Comparison of ENCODE assay signal across 28 cellular contexts in the genomic region with DNA sequence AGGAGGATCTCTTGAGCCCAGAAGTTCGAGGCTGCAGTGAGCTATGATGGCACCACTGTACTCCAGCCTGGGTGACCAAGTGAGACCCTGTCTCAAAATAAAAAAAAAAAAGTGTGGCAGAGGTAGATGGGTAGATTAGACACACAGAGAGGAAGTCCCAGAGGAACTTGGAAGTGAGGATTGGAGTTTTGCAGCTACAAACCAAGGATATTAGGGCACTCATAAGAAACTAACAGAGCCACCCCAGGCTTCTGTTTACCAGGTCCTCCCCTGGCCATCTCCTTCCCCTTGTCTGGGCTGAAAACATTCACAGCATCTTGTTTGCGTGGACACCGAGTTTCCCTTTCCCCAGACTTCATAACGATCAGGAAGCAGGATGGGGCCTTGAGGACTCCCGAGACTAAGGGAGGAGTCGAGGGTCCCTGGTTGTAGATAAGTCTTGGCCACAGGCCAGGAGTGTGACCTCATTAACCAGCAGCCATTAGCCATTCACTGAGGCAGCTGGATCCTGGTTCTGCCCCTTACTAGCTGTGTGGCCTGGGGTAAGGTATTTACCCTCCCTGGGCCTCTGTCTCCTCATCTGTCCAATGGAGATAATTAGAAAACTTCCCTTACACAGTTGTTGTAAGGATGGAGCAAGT. TPM values are rescaled to one million over a fixed set of nuclear protein-coding genes. Genes with fewer than 3 reads are reported as not detected.
DNase-seq lines count a peak whose midpoint lies in the region; ATAC-seq, FAIRE-seq and TF ChIP-seq lines count a peak whose summit lies in the region.
"Had no signal": no experiment of that assay in that cellular context is flagged by ENCODE, and none has a peak within 500 bp of the region (broad histone marks: within the 10 kb centered on the region; RNA-seq: fewer than 3 reads in every experiment).

No MANE protein-coding gene starts in this region.

- peaks cover 19% of the 10 kb centered on the region for H3K4me1 ChIP-seq in astrocyte (ENCODE audit: insufficient read depth, low read length)
- H3K4me1 ChIP-seq: uterus had no signal

- ATAC-seq in natural killer cell treated with Interleukin-12 subunit alpha and Interleukin-12 subunit beta and Interleukin-15 and Interleukin-18, amount 100 ng/mL, for 72 hours: no peak
- no peak for ATAC-seq in natural killer cell
- ATAC-seq: activated T-cell treated with anti-CD3 and anti-CD28 coated beads, Interleukin-2, amount 50 U/mL, for 72 hours; esophagus mucosa; left ventricle myocardium superior; mucosa of descending colon had no signal

- peaks cover 15 to 23% of the 10 kb centered on the region in 2 donors for H3K4me1 Mint-ChIP-seq in natural killer cell treated with Interleukin-12 subunit alpha and Interleukin-12 subunit beta and Interleukin-15 and Interleukin-18, amount 100 ng/mL, for 72 hours (ENCODE audit: low read depth in 2 of 2)
- H3K4me1 Mint-ChIP-seq in natural killer cell: peaks cover 22 to 28% of the 10 kb centered on the region in 2 donors
- peaks cover 20% of the 10 kb centered on the region for H3K4me1 Mint-ChIP-seq in astrocyte (ENCODE audit: low read depth, unreplicated experiment)

- no peak for FAIRE-seq in astrocyte (lab: Jason Lieb, UNC)
- FAIRE-seq: frontal cortex, GM19239, islet of Langerhans had no signal

- TF ChIP-seq CTCF in natural killer cell (IDR thresholded peaks at IDR 0.05) (no peak), NB4 (IDR thresholded peaks at IDR 0.05; ENCODE audit: low read depth, low read length) (no peak), astrocyte (IDR thresholded peaks at IDR 0.05; ENCODE audit: insufficient read depth, low read depth, low read length) (no peak)

- no peaks in the 10 kb centered on the region for H3K79me2 ChIP-seq in astrocyte (ENCODE audit: insufficient read depth, low read length)

- no peaks in the 10 kb centered on the region for H3K9me3 Mint-ChIP-seq in natural killer cell treated with Interleukin-12 subunit alpha and Interleukin-12 subunit beta and Interleukin-15 and Interleukin-18, amount 100 ng/mL, for 72 hours
- H3K9me3 Mint-ChIP-seq in natural killer cell (peaks cover 0 to 4% of the 10 kb centered on the region in 2 donors), astrocyte (ENCODE audit: unreplicated experiment) (peaks cover 9% of the 10 kb centered on the region)

- no peak overlapping the region for H2AFZ ChIP-seq in astrocyte (ENCODE audit: low read depth, low read length)
- H2AFZ ChIP-seq: GM23248 had no signal

- H3K27ac Mint-ChIP-seq in natural killer cell treated with Interleukin-12 subunit alpha and Interleukin-12 subunit beta and Interleukin-15 and Interleukin-18, amount 100 ng/mL, for 72 hours: no peak overlapping the region
- H3K27ac Mint-ChIP-seq in natural killer cell: no peak overlapping the region
- peak overlapping the region; percentile 18 for H3K27ac Mint-ChIP-seq in astrocyte (ENCODE audit: unreplicated experiment)

- H3K36me3 Mint-ChIP-seq in natural killer cell treated with Interleukin-12 subunit alpha and Interleukin-12 subunit beta and Interleukin-15 and Interleukin-18, amount 100 ng/mL, for 72 hours: peaks cover 24% of the 10 kb centered on the region
- peaks cover 19% of the 10 kb centered on the region for H3K36me3 Mint-ChIP-seq in natural killer cell
- no peaks in the 10 kb centered on the region for H3K36me3 Mint-ChIP-seq in astrocyte (ENCODE audit: low read depth, unreplicated experiment)

- no peaks in the 10 kb centered on the region for H3K27me3 ChIP-seq in astrocyte (ENCODE audit: insufficient read depth, low read length)
- H3K27me3 ChIP-seq: suprapubic skin, uterus had no signal

- H3K4me3 Mint-ChIP-seq in natural killer cell treated with Interleukin-12 subunit alpha and Interleukin-12 subunit beta and Interleukin-15 and Interleukin-18, amount 100 ng/mL, for 72 hours: no peak overlapping the region
- H3K4me3 Mint-ChIP-seq in natural killer cell (no peak overlapping the region), astrocyte (ENCODE audit: unreplicated experiment) (no peak overlapping the region)
- H3K4me3 Mint-ChIP-seq: neural crest cell had no signal

- H3K27me3 Mint-ChIP-seq in natural killer cell treated with Interleukin-12 subunit alpha and Interleukin-12 subunit beta and Interleukin-15 and Interleukin-18, amount 100 ng/mL, for 72 hours: peaks cover 16 to 28% of the 10 kb centered on the region in 2 donors
- H3K27me3 Mint-ChIP-seq in natural killer cell (ENCODE audit: low read depth in 2 of 2) (peaks cover 14 to 37% of the 10 kb centered on the region in 2 donors), astrocyte (ENCODE audit: low read depth, unreplicated experiment) (no peaks in the 10 kb centered on the region)

- no peak overlapping the region for H3K9ac ChIP-seq in astrocyte (ENCODE audit: low read length)
- H3K9ac ChIP-seq: GM23248, SK-N-SH had no signal

- H3K4me3 ChIP-seq in NB4 (ENCODE audit: low read depth, low read length): no peak overlapping the region
- H3K4me3 ChIP-seq in astrocyte (ENCODE audit: insufficient read depth, low read depth, low read length): no peak overlapping the region
- H3K4me3 ChIP-seq: GM23248, mucosa of descending colon, suprapubic skin, uterus had no signal

- no peaks in the 10 kb centered on the region for H4K20me1 ChIP-seq in astrocyte (ENCODE audit: insufficient read depth, low read length)

- no peak overlapping the region for H3K27ac ChIP-seq in astrocyte (ENCODE audit: low read depth, low read length)
- H3K27ac ChIP-seq: GM23248, suprapubic skin, uterus had no signal

- no peak for TF ChIP-seq POLR2A in NB4 (IDR thresholded peaks at IDR 0.05; ENCODE audit: extremely low read depth, insufficient read length)

- peak; percentile 15 for DNase-seq in natural killer cell treated with Interleukin-12 subunit alpha and Interleukin-12 subunit beta and Interleukin-15 and Interleukin-18, amount 100 ng/mL, for 72 hours (ENCODE audit: low spot score)
- DNase-seq in natural killer cell (no peak), NB4 (ENCODE audit: low read depth) (peak; percentile 40), astrocyte (ENCODE audit: low read depth) (no peak), foreskin melanocyte (no peak), anterior cingulate cortex (lab: John Stamatoyannopoulos, UW) (no peak)
- DNase-seq in stimulated activated CD4-positive, alpha-beta T cell treated with anti-CD3 and anti-CD28 coated beads, Interleukin-15, amount 100 ng/mL, for 24 hours: no peak
- no peak for DNase-seq in activated CD4-positive, CD25-positive, alpha-beta regulatory T cell (lab: John Stamatoyannopoulos, UW)
- DNase-seq: activated CD4-positive, alpha-beta T cell treated with anti-CD3 and anti-CD28 coated beads for 1 hour; activated naive CD4-positive, alpha-beta T cell treated with anti-CD3 and anti-CD28 coated beads, Interleukin-2, amount 50 U/mL, for 16 hours; activated T-cell treated with anti-CD3 and anti-CD28 coated beads, Interleukin-2, amount 50 U/mL, for 72 hours; effector memory CD4-positive, alpha-beta T cell; GM23248; hippocampal formation; left ventricle myocardium superior; mucosa of descending colon; NCI-H1105; NCI-H2081 treated with DMSO at 0.1 percent for 48 hours; RPMI8226; SK-N-SH; T-helper 9 cell; uterus had no signal

- H3K36me3 ChIP-seq in astrocyte (ENCODE audit: insufficient read depth, low read length): no peaks in the 10 kb centered on the region
- H3K36me3 ChIP-seq: suprapubic skin, uterus had no signal

- H3K9me3 ChIP-seq in astrocyte (ENCODE audit: insufficient read depth, low read depth, low read length): no peaks in the 10 kb centered on the region
- H3K9me3 ChIP-seq: suprapubic skin had no signal

- intact Hi-C loops in natural killer cell (cut with micrococcal nuclease): no loop called here

- no peak overlapping the region for H3K4me2 ChIP-seq in astrocyte (ENCODE audit: low read length)
- H3K4me2 ChIP-seq: SK-N-SH had no signal

RNA-seq across cellular contexts. Expression of a gene that starts 2.1 kb away (rescaled TPM):
- total RNA-seq in natural killer cell treated with Interleukin-12 subunit alpha and Interleukin-12 subunit beta and Interleukin-15 and Interleukin-18, amount 100 ng/mL, for 72 hours: 1 to 10 TPM; 1.2 to 2.8 TPM
- 1 to 10 TPM; 1.5 to 3.7 (median 3.3) TPM for total RNA-seq in natural killer cell
- 5.2 and 5.8 TPM in 2 replicates for total RNA-seq in astrocyte

Comparison
In these comparisons a context has a peak if more than half of its experiments do, and no peak if none do; other contexts are left out.
1. DNase-seq: peak in natural killer cell treated with Interleukin-12 subunit alpha and Interleukin-12 subunit beta and Interleukin-15 and Interleukin-18, amount 100 ng/mL, for 72 hours (single experiment) and NB4 (single experiment); none in natural killer cell (single experiment), astrocyte (single experiment), foreskin melanocyte (single experiment), stimulated activated CD4-positive, alpha-beta T cell treated with anti-CD3 and anti-CD28 coated beads, Interleukin-15, amount 100 ng/mL, for 24 hours (single experiment), activated CD4-positive, CD25-positive, alpha-beta regulatory T cell (0 of 4) and anterior cingulate cortex (0 of 58).